Comparison of ENCODE assay signal across 36 cellular contexts in the genomic region with DNA sequence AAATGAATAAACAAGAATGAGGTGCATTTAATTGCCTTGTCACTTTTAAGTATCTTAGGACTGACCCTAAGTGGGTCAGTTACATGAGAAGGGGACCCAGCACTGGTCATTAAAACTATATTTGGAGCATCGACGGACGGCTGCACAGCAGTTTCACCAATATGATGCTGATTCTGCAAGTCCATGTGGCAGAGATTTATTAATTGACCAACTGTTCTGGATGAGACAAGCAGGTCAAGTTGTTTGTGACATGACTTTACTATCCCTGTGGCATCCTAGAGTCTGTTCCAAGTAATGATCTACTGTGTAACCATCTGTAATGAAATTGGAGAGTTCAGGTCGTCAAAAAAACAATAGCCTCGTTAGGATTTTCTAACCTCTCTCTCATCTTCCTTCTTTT. TPM values are rescaled to one million over a fixed set of nuclear protein-coding genes. Genes with fewer than 3 reads are reported as not detected.
"Had no signal": no experiment of that assay in that cellular context is flagged by ENCODE, and none has a peak within 500 bp of the region (broad histone marks: within the 10 kb centered on the region; RNA-seq: fewer than 3 reads in every experiment).

No MANE protein-coding gene starts in this region.

- H3K9me3 ChIP-seq: adrenal gland, body of pancreas, breast epithelium had no signal

- H3K4me3 ChIP-seq: adrenal gland, body of pancreas, breast epithelium had no signal

- H3K36me3 ChIP-seq: adrenal gland, brain microvascular endothelial cell, breast epithelium, WERI-Rb-1 had no signal

- DNase-seq: activated CD4-positive, alpha-beta memory T cell treated with anti-CD3 and anti-CD28 coated beads, Interleukin-2, amount 10 ng/mL, durations not matched to agents 7 days and 5 days; activated CD4-positive, alpha-beta T cell treated with anti-CD3 and anti-CD28 coated beads for 1 hour; activated CD4-positive, alpha-beta T cell treated with anti-CD3 and anti-CD28 coated beads for 36 hours; activated CD4-positive, alpha-beta T cell treated with anti-CD3 and anti-CD28 coated beads for 48 hours; activated CD4-positive, alpha-beta T cell treated with anti-CD3 and anti-CD28 coated beads, Interleukin-2, amount 10 ng/mL, durations not matched to agents 7 days and 5 days; activated CD4-positive, alpha-beta T cell treated with anti-CD3 and anti-CD28 coated beads, Interleukin-2, amount 50 U/mL, for 48 hours; activated CD4-positive, CD25-positive, alpha-beta regulatory T cell; activated CD8-positive, alpha-beta memory T cell treated with anti-CD3 and anti-CD28 coated beads for 24 hours; activated CD8-positive, alpha-beta memory T cell treated with anti-CD3 and anti-CD28 coated beads, Interleukin-2, amount 10 ng/mL, durations not matched to agents 7 days and 5 days; activated CD8-positive, alpha-beta memory T cell treated with anti-CD3 and anti-CD28 coated beads, Interleukin-2, amount 50 U/mL, for 48 hours; activated CD8-positive, alpha-beta T cell treated with anti-CD3 and anti-CD28 coated beads, Interleukin-2, amount 10 ng/mL, durations not matched to agents 7 days and 5 days; activated effector memory CD4-positive, alpha-beta T cell treated with anti-CD3 and anti-CD28 coated beads, Interleukin-2, amount 50 U/mL, for 16 hours; activated gamma-delta T cell treated with Interleukin-2 at 50 U/mL for 16 hours; activated naive CD4-positive, alpha-beta T cell; activated naive CD4-positive, alpha-beta T cell treated with anti-CD3 and anti-CD28 coated beads for 36 hours; activated naive CD4-positive, alpha-beta T cell treated with anti-CD3 and anti-CD28 coated beads, Interleukin-2, amount 50 U/mL, for 16 hours; activated naive CD8-positive, alpha-beta T cell treated with anti-CD3 and anti-CD28 coated beads for 36 hours; activated T-cell treated with anti-CD3 and anti-CD28 coated beads, Interleukin-2, amount 50 U/mL, for 4 hours; activated T-cell treated with anti-CD3 and anti-CD28 coated beads, Interleukin-2, amount 50 U/mL, for 72 hours; adrenal gland; amniotic stem cell; aorta; body of pancreas; brain microvascular endothelial cell; central memory CD4-positive, alpha-beta T cell; T-helper 1 cell; T-helper 2 cell; T-helper 9 cell; WERI-Rb-1 had no signal

- H3K4me1 ChIP-seq: adrenal gland, body of pancreas, breast epithelium had no signal

- ATAC-seq: activated CD4-positive, alpha-beta T cell treated with anti-CD3 and anti-CD28 coated beads for 36 hours; activated CD4-positive, CD25-positive, alpha-beta regulatory T cell treated with anti-CD3 and anti-CD28 coated beads, Interleukin-2, amount 50 U/mL, for 24 hours; activated CD8-positive, alpha-beta memory T cell treated with anti-CD3 and anti-CD28 coated beads, Interleukin-2, amount 10 ng/mL, durations not matched to agents 7 days and 5 days; activated CD8-positive, alpha-beta T cell treated with anti-CD3 and anti-CD28 coated beads, Interleukin-2, amount 10 ng/mL, durations not matched to agents 7 days and 5 days; activated naive CD4-positive, alpha-beta T cell treated with anti-CD3 and anti-CD28 coated beads, Interleukin-2, amount 50 U/mL, for 72 hours; activated T-cell treated with anti-CD3 and anti-CD28 coated beads, Interleukin-2, amount 50 U/mL, for 4 hours; activated T-cell treated with anti-CD3 and anti-CD28 coated beads, Interleukin-2, amount 50 U/mL, for 72 hours; activated T-helper 17 cell treated with anti-CD3 and anti-CD28 coated beads, Interleukin-2, amount 50 U/mL, for 72 hours; body of pancreas; WTC11 had no signal

- H3K27me3 ChIP-seq: adrenal gland, body of pancreas had no signal

- H3K27ac ChIP-seq: adrenal gland, body of pancreas, brain microvascular endothelial cell, breast epithelium, WERI-Rb-1 had no signal

RNA-seq across cellular contexts. Expression of a gene that starts 9.5 kb away (rescaled TPM):
- total RNA-seq: activated CD4-positive, alpha-beta memory T cell treated with anti-CD3 and anti-CD28 coated beads, Interleukin-2, amount 10 ng/mL, durations not matched to agents 7 days and 5 days; activated CD4-positive, alpha-beta T cell treated with anti-CD3 and anti-CD28 coated beads, Interleukin-2, amount 10 ng/mL, durations not matched to agents 7 days and 5 days; activated CD8-positive, alpha-beta memory T cell treated with anti-CD3 and anti-CD28 coated beads, Interleukin-2, amount 10 ng/mL, durations not matched to agents 7 days and 5 days; activated CD8-positive, alpha-beta T cell treated with anti-CD3 and anti-CD28 coated beads, Interleukin-2, amount 10 ng/mL, durations not matched to agents 7 days and 5 days; activated naive CD4-positive, alpha-beta T cell treated with anti-CD3 and anti-CD28 coated beads for 36 hours; activated naive CD4-positive, alpha-beta T cell treated with anti-CD3 and anti-CD28 coated beads, Interleukin-2, amount 50 U/mL, for 72 hours; activated naive CD8-positive, alpha-beta T cell treated with anti-CD3 and anti-CD28 coated beads for 36 hours; activated T-cell treated with anti-CD3 and anti-CD28 coated beads, Interleukin-2, amount 50 U/mL, for 4 hours; activated T-helper 1 cell treated with anti-CD3 and anti-CD28 coated beads, Interleukin-12 subunit alpha, Interleukin-12 subunit beta, Interleukin-2, Interleukin-4 antibody, amounts not matched to agents 30 ng/mL and 10 ng/mL and 1 ng/mL, durations not matched to agents 14 hours and 24 hours and 36 hours; activated T-helper 17 cell treated with anti-CD3 and anti-CD28 coated beads, Interleukin-2, amount 50 U/mL, for 72 hours; adrenal gland; astrocyte; body of pancreas; WTC11 had no signal
